In the genomic region with DNA sequence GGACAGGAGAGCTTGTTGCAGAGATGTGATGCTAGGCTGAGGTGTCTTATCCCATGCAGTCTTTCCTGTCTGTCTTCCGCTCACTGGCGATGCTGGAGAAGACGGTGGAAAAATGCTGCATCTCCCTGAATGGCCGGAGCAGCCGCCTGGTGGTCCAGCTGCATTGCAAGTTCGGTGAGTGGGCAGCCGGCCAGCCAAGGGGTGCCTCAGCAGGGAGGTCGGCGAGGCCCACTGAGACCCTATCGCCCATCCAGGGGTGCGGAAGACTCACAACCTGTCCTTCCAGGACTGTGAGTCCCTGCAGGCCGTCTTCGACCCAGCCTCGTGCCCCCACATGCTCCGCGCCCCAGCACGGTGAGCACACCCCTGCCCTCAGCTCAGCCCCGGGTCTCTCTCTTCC, we compare ENCODE assay signal across 16 cellular contexts. TPM values are rescaled to one million over a fixed set of nuclear protein-coding genes. Genes with fewer than 3 reads are reported as not detected.
DNase-seq lines count a peak whose midpoint lies in the region; ATAC-seq and TF ChIP-seq lines count a peak whose summit lies in the region.
"Had no signal": no experiment of that assay in that cellular context is flagged by ENCODE, and none has a peak within 500 bp of the region (broad histone marks: within the 10 kb centered on the region; RNA-seq: fewer than 3 reads in every experiment).

No MANE protein-coding gene starts in this region.

- no peak for TF ChIP-seq CTCF in GM23338 (conservative IDR thresholded peaks at IDR 0.05; ENCODE audit: low read depth in 2 of 2)
- no peak for TF ChIP-seq CTCF in nephron (IDR thresholded peaks at IDR 0.05; ENCODE audit: unreplicated experiment in 3 of 3)
- TF ChIP-seq CTCF in psoas muscle (IDR thresholded peaks at IDR 0.05), result no peak

- no peaks in the 10 kb centered on the region for H3K27me3 ChIP-seq in CD4-positive, CD25-positive, alpha-beta regulatory T cell (ENCODE audit: control insufficient read depth, insufficient read depth, low read length)
- H3K27me3 ChIP-seq in GM23338 (ENCODE audit: insufficient read depth) (no peaks in the 10 kb centered on the region), psoas muscle (ENCODE audit: insufficient read depth in 3 of 3, low read length in 2 of 3) (no peaks in the 10 kb centered on the region)
- H3K27me3 ChIP-seq in effector memory CD4-positive, alpha-beta T cell (replicated peaks; ENCODE audit: control insufficient read depth, insufficient read depth, low read length, poor library complexity, severe bottlenecking), result no peaks in the 10 kb centered on the region

- intact Hi-C loops in psoas muscle (cut with DNase I), result no loop called here

- H3K9me3 Mint-ChIP-seq in CD4-positive, CD25-positive, alpha-beta regulatory T cell, result no peaks in the 10 kb centered on the region
- H3K9me3 Mint-ChIP-seq in GM23338, result no peaks in the 10 kb centered on the region
- H3K9me3 Mint-ChIP-seq in activated naive CD8-positive, alpha-beta T cell treated with anti-CD3 and anti-CD28 coated beads, Interleukin-2, amount 10 ng/mL, durations not matched to agents 7 days and 5 days, result no peaks in the 10 kb centered on the region
- H3K9me3 Mint-ChIP-seq in nephron, result no peaks in the 10 kb centered on the region

- no peaks in the 10 kb centered on the region for H3K27me3 Mint-ChIP-seq in CD4-positive, CD25-positive, alpha-beta regulatory T cell
- H3K27me3 Mint-ChIP-seq in GM23338 (ENCODE audit: insufficient read depth, low read depth, poor library complexity) (peaks cover 21% of the 10 kb centered on the region), nephron (ENCODE audit: low read depth) (no peaks in the 10 kb centered on the region)
- no peaks in the 10 kb centered on the region for H3K27me3 Mint-ChIP-seq in activated naive CD8-positive, alpha-beta T cell treated with anti-CD3 and anti-CD28 coated beads, Interleukin-2, amount 10 ng/mL, durations not matched to agents 7 days and 5 days

- peak overlapping the region; percentile 68 to 92 (median 88) for H3K4me3 Mint-ChIP-seq in CD4-positive, CD25-positive, alpha-beta regulatory T cell
- 0 out of 3 replicates have a peak overlapping the region, but pooled peaks have one; percentile 90 for H3K4me3 Mint-ChIP-seq in GM23338
- H3K4me3 Mint-ChIP-seq in activated naive CD8-positive, alpha-beta T cell treated with anti-CD3 and anti-CD28 coated beads, Interleukin-2, amount 10 ng/mL, durations not matched to agents 7 days and 5 days, result peak overlapping the region; percentile 16
- H3K4me3 Mint-ChIP-seq in nephron, result peak overlapping the region; percentile 75 to 89 (median 81)

- no peak for DNase-seq in CD4-positive, CD25-positive, alpha-beta regulatory T cell
- DNase-seq in GM23338 (ENCODE audit: low spot score) (no peak), psoas muscle (no peak)
- no peak for DNase-seq in activated naive CD8-positive, alpha-beta T cell treated with anti-CD3 and anti-CD28 coated beads, Interleukin-2, amount 10 ng/mL, durations not matched to agents 7 days and 5 days
- DNase-seq in effector memory CD4-positive, alpha-beta T cell, result no peak
- DNase-seq: central memory CD4-positive, alpha-beta T cell; DMS79 treated with DMSO at 0.1 percent for 48 hours; foreskin melanocyte; mammary epithelial cell; NCI-H82; stimulated activated naive CD4-positive, alpha-beta T cell had no signal

- no peaks in the 10 kb centered on the region for H3K9me3 ChIP-seq in CD4-positive, CD25-positive, alpha-beta regulatory T cell (ENCODE audit: control insufficient read depth in 2 of 2, low read length in 2 of 2)
- no peaks in the 10 kb centered on the region for H3K9me3 ChIP-seq in effector memory CD4-positive, alpha-beta T cell (ENCODE audit: control insufficient read depth, low read length)
- H3K9me3 ChIP-seq in psoas muscle, result no peaks in the 10 kb centered on the region

- H3K36me3 ChIP-seq in CD4-positive, CD25-positive, alpha-beta regulatory T cell (ENCODE audit: control insufficient read depth, insufficient read depth, low read length), result peaks cover 18% of the 10 kb centered on the region
- H3K36me3 ChIP-seq in GM23338 (ENCODE audit: insufficient read depth) (no peaks in the 10 kb centered on the region), psoas muscle (ENCODE audit: insufficient read depth in 1 of 2, low read depth in 1 of 2) (peaks cover 0 to 44% of the 10 kb centered on the region in 2 donors)
- peaks cover 25% of the 10 kb centered on the region for H3K36me3 ChIP-seq in effector memory CD4-positive, alpha-beta T cell (ENCODE audit: control insufficient read depth, insufficient read depth, low read length)

- no peak overlapping the region for H3K4me3 ChIP-seq in CD4-positive, CD25-positive, alpha-beta regulatory T cell (ENCODE audit: low read depth, low read length)
- H3K4me3 ChIP-seq in GM23338 (no peak overlapping the region), psoas muscle (no peak overlapping the region)
- no peak overlapping the region for H3K4me3 ChIP-seq in effector memory CD4-positive, alpha-beta T cell (ENCODE audit: insufficient read depth, low read depth, low read length, poor library complexity, severe bottlenecking)

- no peak overlapping the region for H3K4me2 ChIP-seq in GM23338

- H2AFZ ChIP-seq in GM23338, result no peak overlapping the region

- H3K4me1 ChIP-seq in CD4-positive, CD25-positive, alpha-beta regulatory T cell (ENCODE audit: control insufficient read depth, insufficient read depth, low read length, poor library complexity, severe bottlenecking), result peaks cover 43% of the 10 kb centered on the region
- H3K4me1 ChIP-seq in GM23338 (ENCODE audit: insufficient read depth) (peaks cover 14% of the 10 kb centered on the region), psoas muscle (peaks cover 20% of the 10 kb centered on the region)
- peaks cover 38% of the 10 kb centered on the region for H3K4me1 ChIP-seq in effector memory CD4-positive, alpha-beta T cell (ENCODE audit: control insufficient read depth, insufficient read depth, low read length, poor library complexity, severe bottlenecking)

- H3K27ac Mint-ChIP-seq in CD4-positive, CD25-positive, alpha-beta regulatory T cell, result no peak overlapping the region
- H3K27ac Mint-ChIP-seq in GM23338 (no peak overlapping the region), nephron (no peak overlapping the region)
- H3K27ac Mint-ChIP-seq in activated naive CD8-positive, alpha-beta T cell treated with anti-CD3 and anti-CD28 coated beads, Interleukin-2, amount 10 ng/mL, durations not matched to agents 7 days and 5 days, result peak overlapping the region; percentile 17

- H4K20me1 ChIP-seq in GM23338 (replicated peaks; ENCODE audit: insufficient read depth), result no peaks in the 10 kb centered on the region; the same call in 1 of the 2 replicates

- H3K79me2 ChIP-seq in GM23338 (replicated peaks; ENCODE audit: insufficient read depth), result 0 out of 2 replicates have a peak, but pooled peaks cover 3% of the 10 kb centered on the region

- peaks cover 3% of the 10 kb centered on the region for H3K36me3 Mint-ChIP-seq in CD4-positive, CD25-positive, alpha-beta regulatory T cell
- peaks cover 30% of the 10 kb centered on the region for H3K36me3 Mint-ChIP-seq in GM23338 (ENCODE audit: low read depth)
- peaks cover 20% of the 10 kb centered on the region for H3K36me3 Mint-ChIP-seq in activated naive CD8-positive, alpha-beta T cell treated with anti-CD3 and anti-CD28 coated beads, Interleukin-2, amount 10 ng/mL, durations not matched to agents 7 days and 5 days
- H3K36me3 Mint-ChIP-seq in nephron (ENCODE audit: low read depth), result peaks cover 13% of the 10 kb centered on the region

- H3K27ac ChIP-seq in CD4-positive, CD25-positive, alpha-beta regulatory T cell (ENCODE audit: insufficient read depth, low read length, poor library complexity, severe bottlenecking), result no peak overlapping the region
- no peak overlapping the region for H3K27ac ChIP-seq in GM23338 (ENCODE audit: low read depth)
- H3K27ac ChIP-seq in effector memory CD4-positive, alpha-beta T cell (ENCODE audit: insufficient read depth, low read length, poor library complexity, severe bottlenecking), result no peak overlapping the region
- H3K27ac ChIP-seq in psoas muscle, result no peak overlapping the region

- POLR2A ChIA-PET in activated naive CD8-positive, alpha-beta T cell treated with anti-CD3 and anti-CD28 coated beads, Interleukin-2, amount 10 ng/mL, durations not matched to agents 7 days and 5 days (lab: Charles Lee), result interaction anchor here (1.1 to 12.5 kb wide), 4 partner anchors 9 to 112 kb away, joined by 3 to 491 read pairs (median 60); a partner anchor contains a TSS

- 0 out of 2 replicates have a peak, but pooled peaks cover 12% of the 10 kb centered on the region for H3F3A ChIP-seq in GM23338 (replicated peaks; ENCODE audit: low read depth)

- no peaks in the 10 kb centered on the region for H3K9me2 ChIP-seq in GM23338 (ENCODE audit: insufficient read depth)

- no peak for ATAC-seq in CD4-positive, CD25-positive, alpha-beta regulatory T cell (ENCODE audit: low read depth in 2 of 2)
- ATAC-seq in GM23338 (no peak), HG03457 (IDR thresholded peaks at IDR 0.05; ENCODE audit: unreplicated experiment) (no peak), psoas muscle (no peak), HG03432 (IDR thresholded peaks at IDR 0.05; ENCODE audit: unreplicated experiment) (no peak)
- no peak for ATAC-seq in activated naive CD8-positive, alpha-beta T cell treated with anti-CD3 and anti-CD28 coated beads, Interleukin-2, amount 10 ng/mL, durations not matched to agents 7 days and 5 days (ENCODE audit: low read depth)

- WGBS in psoas muscle, 3 donors, result 90 to 94% (median 92%) methylated on average over 18 of the region's 18 CpGs

- peaks cover 0 to 66% (median 25%) of the 10 kb centered on the region in 4 donors for H3K4me1 Mint-ChIP-seq in CD4-positive, CD25-positive, alpha-beta regulatory T cell
- H3K4me1 Mint-ChIP-seq in GM23338, result peaks cover 43% of the 10 kb centered on the region
- peaks cover 52% of the 10 kb centered on the region for H3K4me1 Mint-ChIP-seq in activated naive CD8-positive, alpha-beta T cell treated with anti-CD3 and anti-CD28 coated beads, Interleukin-2, amount 10 ng/mL, durations not matched to agents 7 days and 5 days
- peaks cover 32% of the 10 kb centered on the region for H3K4me1 Mint-ChIP-seq in nephron

RNA-seq across cellular contexts. Expression of a gene that starts 1.7 kb away (rescaled TPM):
- total RNA-seq in CD4-positive, CD25-positive, alpha-beta regulatory T cell, result 27.5 TPM
- 1 to 10 TPM; 3.5 to 6.7 (median 6.4) TPM for polyA plus RNA-seq in CD4-positive, CD25-positive, alpha-beta regulatory T cell
- 13.9 and 16.5 TPM in 2 replicates for total RNA-seq in GM23338 (2014; rRNA removed; shearing (Covaris generic))
- 17.0 and 18.9 TPM in 2 replicates for polyA plus RNA-seq in GM23338 (2016; fragmentation: Nextera tagmentation; extraction: Ambion mirVana)
- 10 to 100 TPM; 65.3 to 67.1 TPM for total RNA-seq in activated naive CD8-positive, alpha-beta T cell treated with anti-CD3 and anti-CD28 coated beads, Interleukin-2, amount 10 ng/mL, durations not matched to agents 7 days and 5 days
- total RNA-seq in psoas muscle, result 1 to 10 TPM; 1.8 to 6.7 (median 5.8) TPM
- polyA plus RNA-seq in psoas muscle, result 10 to 100 TPM in 2 of 3 donors, 1 to 10 TPM in 1; 7.1 to 12.3 (median 10.1) TPM

RNA-seq across cellular contexts. Expression of a gene that starts 8.2 kb away (rescaled TPM):
- 160 TPM for total RNA-seq in CD4-positive, CD25-positive, alpha-beta regulatory T cell
- 100 to 1,000 TPM; 547 to 762 (median 622) TPM for polyA plus RNA-seq in CD4-positive, CD25-positive, alpha-beta regulatory T cell
- 227 and 237 TPM in 2 replicates for total RNA-seq in GM23338 (2014; rRNA removed; shearing (Covaris generic))
- polyA plus RNA-seq in GM23338 (2016; fragmentation: Nextera tagmentation; extraction: Ambion mirVana), result 217 TPM in 2 replicates
- 100 to 1,000 TPM; 290 to 311 TPM for total RNA-seq in activated naive CD8-positive, alpha-beta T cell treated with anti-CD3 and anti-CD28 coated beads, Interleukin-2, amount 10 ng/mL, durations not matched to agents 7 days and 5 days
- 100 to 1,000 TPM in 1 of 4 donors, 10 to 100 TPM in 3; 72.6 to 113 (median 86.6) TPM for total RNA-seq in psoas muscle
- 100 to 1,000 TPM; 108 to 191 (median 147) TPM for polyA plus RNA-seq in psoas muscle

RNA-seq across cellular contexts. Expression of a gene that starts 10.4 kb away (rescaled TPM):
- total RNA-seq in CD4-positive, CD25-positive, alpha-beta regulatory T cell, result 312 TPM
- polyA plus RNA-seq in CD4-positive, CD25-positive, alpha-beta regulatory T cell, result 100 to 1,000 TPM; 328 to 504 (median 378) TPM
- total RNA-seq in GM23338 (2014; rRNA removed; shearing (Covaris generic)), result 0.31 and 0.35 TPM in 2 replicates
- 0.17 and 0.31 TPM in 2 replicates for polyA plus RNA-seq in GM23338 (2016; fragmentation: Nextera tagmentation; extraction: Ambion mirVana)
- total RNA-seq in activated naive CD8-positive, alpha-beta T cell treated with anti-CD3 and anti-CD28 coated beads, Interleukin-2, amount 10 ng/mL, durations not matched to agents 7 days and 5 days, result 100 to 1,000 TPM; 359 to 367 TPM
- 1 to 10 TPM in 3 of 4 donors, under 1 TPM in 1; 0.65 to 1.6 (median 1.2) TPM for total RNA-seq in psoas muscle
- under 1 TPM; 0.25 to 0.52 (median 0.34) TPM for polyA plus RNA-seq in psoas muscle
- total RNA-seq: H4 had no signal
- polyA plus RNA-seq: BJ, mammary epithelial cell had no signal

RNA-seq across cellular contexts. Expression of a gene that starts 20.0 kb away (rescaled TPM):
- 3.0 TPM for total RNA-seq in CD4-positive, CD25-positive, alpha-beta regulatory T cell
- polyA plus RNA-seq in CD4-positive, CD25-positive, alpha-beta regulatory T cell, result 1 to 10 TPM in 1 of 4 donors, under 1 TPM in 3; 0.10 to 1.3 (median 0.40) TPM
- 0.19 TPM in 1 of 2 replicates, not detected in the other for total RNA-seq in GM23338 (2014; rRNA removed; shearing (Covaris generic))
- polyA plus RNA-seq in GM23338 (2016; fragmentation: Nextera tagmentation; extraction: Ambion mirVana) (0.17 and 0.32 TPM in 2 replicates), psoas muscle (1 to 10 TPM in 1 of 3 donors, under 1 TPM in 2; 0.47 to 6.5 (median 0.62) TPM)
- 1 to 10 TPM; 4.3 to 4.7 TPM for total RNA-seq in activated naive CD8-positive, alpha-beta T cell treated with anti-CD3 and anti-CD28 coated beads, Interleukin-2, amount 10 ng/mL, durations not matched to agents 7 days and 5 days
- total RNA-seq in psoas muscle, result 1 to 10 TPM in 1 of 4 donors, under 1 TPM in 3; 0.44 to 1.5 (median 0.82) TPM

RNA-seq across cellular contexts. Expression of a gene that starts 22.0 kb away (rescaled TPM):
- 7.8 TPM for total RNA-seq in CD4-positive, CD25-positive, alpha-beta regulatory T cell
- 1 to 10 TPM in 2 of 4 donors, under 1 TPM in 2; 0.63 to 2.3 (median 1.1) TPM for polyA plus RNA-seq in CD4-positive, CD25-positive, alpha-beta regulatory T cell
- 0.27 and 0.76 TPM in 2 replicates for total RNA-seq in GM23338 (2014; rRNA removed; shearing (Covaris generic))
- 0.52 and 0.63 TPM in 2 replicates for polyA plus RNA-seq in GM23338 (2016; fragmentation: Nextera tagmentation; extraction: Ambion mirVana)
- 1 to 10 TPM; 5.5 to 5.6 TPM for total RNA-seq in activated naive CD8-positive, alpha-beta T cell treated with anti-CD3 and anti-CD28 coated beads, Interleukin-2, amount 10 ng/mL, durations not matched to agents 7 days and 5 days
- total RNA-seq in psoas muscle, result 10 to 100 TPM in 2 of 4 donors, 1 to 10 TPM in 2; 7.0 to 27.5 (median 10.0) TPM
- polyA plus RNA-seq in psoas muscle, result 1 to 10 TPM; 2.1 to 5.9 (median 4.2) TPM
- total RNA-seq: H4 had no signal

Comparison
In these comparisons a context has a peak if more than half of its experiments do, and no peak if none do; other contexts are left out.
1. H3K4me3 Mint-ChIP-seq: peak in every context shown above with its lines; median percentile 90 in GM23338; 88 in CD4-positive, CD25-positive, alpha-beta regulatory T cell; 81 in nephron; 16 in activated naive CD8-positive, alpha-beta T cell treated with anti-CD3 and anti-CD28 coated beads, Interleukin-2, amount 10 ng/mL, durations not matched to agents 7 days and 5 days.
2. RNA of a gene that starts 10.4 kb away (total RNA-seq): 359 to 367 TPM in activated naive CD8-positive, alpha-beta T cell treated with anti-CD3 and anti-CD28 coated beads, Interleukin-2, amount 10 ng/mL, durations not matched to agents 7 days and 5 days and 312 TPM in CD4-positive, CD25-positive, alpha-beta regulatory T cell (single experiment); 0.65 to 1.6 TPM in psoas muscle and 0.31 to 0.35 TPM in GM23338; every median in the first group is over 100 times any median in the second.